In genomic region chr5:181052928-181053759, GRCh38 we compare ENCODE assay signal across 1 cellular context.
TF ChIP-seq lines count a peak whose summit lies in the region.

No MANE protein-coding gene starts in this region.

TF ChIP-seq in K562, 482 proteins besides CTCF, POLR2A, EP300 and RAD21 (continued from another document and continues in another):
- TF ChIP-seq NKRF (IDR thresholded peaks at IDR 0.05; ENCODE audit: borderline replicate concordance) (no peak), ATF4 (CRISPR knock-in tag; IDR thresholded peaks at IDR 0.05) (no peak), NFE2 (IDR thresholded peaks at IDR 0.05; ENCODE audit: low read depth) (no peak), ZNF431 (CRISPR knock-in tag; IDR thresholded peaks at IDR 0.05) (0 out of 2 replicates have a peak, but pooled peaks have one; percentile 41), TBP (optimal IDR thresholded peaks at IDR 0.05; ENCODE audit: low read depth, low read length) (no peak), BCL6 (CRISPR knock-in tag; IDR thresholded peaks at IDR 0.05) (no peak), RHOXF2B (CRISPR knock-in tag; conservative IDR thresholded peaks at IDR 0.05) (no peak), HIVEP1 (CRISPR knock-in tag; IDR thresholded peaks at IDR 0.05) (no peak), GABPA (tag; conservative IDR thresholded peaks at IDR 0.05; ENCODE audit: low read depth) (peak; percentile 53), HNRNPLL (IDR thresholded peaks at IDR 0.05; ENCODE audit: low read depth, low read length, poor library complexity, severe bottlenecking) (peak; percentile 90), LARP7 (IDR thresholded peaks at IDR 0.05) (no peak), VEZF1 (CRISPR knock-in tag; IDR thresholded peaks at IDR 0.05) (peak; percentile 86), ZKSCAN8 (CRISPR knock-in tag; IDR thresholded peaks at IDR 0.05) (peak; percentile 19; the same call in 1 of the 2 replicates), ZNF134 (CRISPR knock-in tag; conservative IDR thresholded peaks at IDR 0.05) (no peak), NR0B1 (IDR thresholded peaks at IDR 0.05; ENCODE audit: partially characterized antibody) (no peak), CHD1 (IDR thresholded peaks at IDR 0.05; ENCODE audit: low read length) (no peak), HES1 (IDR thresholded peaks at IDR 0.05; ENCODE audit: low read depth) (no peak), TCFL5 (CRISPR knock-in tag; conservative IDR thresholded peaks at IDR 0.05) (no peak), ETS2 (tag; IDR thresholded peaks at IDR 0.05; ENCODE audit: borderline replicate concordance, poor library complexity, severe bottlenecking) (no peak), RB1 (IDR thresholded peaks at IDR 0.05; ENCODE audit: low read depth) (no peak), HLTF (IDR thresholded peaks at IDR 0.05) (no peak), MTA2 (IDR thresholded peaks at IDR 0.05; ENCODE audit: low read depth) (no peak), ZNF57 (CRISPR knock-in tag; IDR thresholded peaks at IDR 0.05) (no peak), TCF7 (IDR thresholded peaks at IDR 0.05; ENCODE audit: borderline replicate concordance) (no peak), ESRRB (CRISPR knock-in tag; IDR thresholded peaks at IDR 0.05; ENCODE audit: borderline replicate concordance) (no peak), ZSCAN32 (CRISPR knock-in tag; IDR thresholded peaks at IDR 0.05) (no peak), MXI1 (IDR thresholded peaks at IDR 0.05; ENCODE audit: low read depth, low read length) (no peak), ZBED1 (IDR thresholded peaks at IDR 0.05) (no peak), ASH1L (IDR thresholded peaks at IDR 0.05; ENCODE audit: borderline replicate concordance, low read depth, partially characterized antibody) (no peak), ZNF780A (CRISPR knock-in tag; IDR thresholded peaks at IDR 0.05) (no peak), RUNX1 (IDR thresholded peaks at IDR 0.05; ENCODE audit: low read depth) (no peak), DPF2 (IDR thresholded peaks at IDR 0.05) (no peak), HMGN3 (IDR thresholded peaks at IDR 0.05; ENCODE audit: borderline replicate concordance, extremely low read depth, insufficient read length, low read depth, low read length) (no peak), SIX5 (IDR thresholded peaks at IDR 0.05; ENCODE audit: borderline replicate concordance in 1 of 2, insufficient read depth in 1 of 2, low read depth in 1 of 2, low read length in 2 of 2) (no peak), RBM39 (optimal IDR thresholded peaks at IDR 0.05; ENCODE audit: low read depth, low read length) (no peak), ZNF76 (CRISPR knock-in tag; IDR thresholded peaks at IDR 0.05; ENCODE audit: borderline replicate concordance) (no peak), STAG1 (CRISPR knock-in tag; IDR thresholded peaks at IDR 0.05; ENCODE audit: borderline replicate concordance) (no peak), ELF2 (CRISPR knock-in tag; IDR thresholded peaks at IDR 0.05) (0 out of 2 replicates have a peak, but pooled peaks have one; percentile 32), CTBP1 (IDR thresholded peaks at IDR 0.05; ENCODE audit: borderline replicate concordance) (peak; percentile 61), MTA1 (IDR thresholded peaks at IDR 0.05; ENCODE audit: borderline replicate concordance) (no peak), MYNN (IDR thresholded peaks at IDR 0.05) (no peak), MYNN (CRISPR knock-in tag; IDR thresholded peaks at IDR 0.05) (no peak), MED1 (CRISPR knock-in tag; IDR thresholded peaks at IDR 0.05; ENCODE audit: borderline replicate concordance) (no peak), CREM (IDR thresholded peaks at IDR 0.05; ENCODE audit: low read depth) (no peak), IRF2 (CRISPR knock-in tag; IDR thresholded peaks at IDR 0.05) (no peak), SMARCA4 (IDR thresholded peaks at IDR 0.05) (no peak), CBX3 (IDR thresholded peaks at IDR 0.05; ENCODE audit: borderline replicate concordance in 1 of 2, low read length in 2 of 2) (no peak), TAF15 (IDR thresholded peaks at IDR 0.05; ENCODE audit: low read depth, low read length) (no peak), NR2F6 (CRISPR knock-in tag; IDR thresholded peaks at IDR 0.05) (no peak), SAP30 (IDR thresholded peaks at IDR 0.05; ENCODE audit: borderline replicate concordance, insufficient read depth, low read depth, low read length, poor library complexity, severe bottlenecking) (no peak), NFYB (IDR thresholded peaks at IDR 0.05; ENCODE audit: extremely low read depth, insufficient read length) (no peak), SMAD4 (CRISPR knock-in tag; conservative IDR thresholded peaks at IDR 0.05) (0 out of 2 replicates have a peak, but pooled peaks have one; percentile 1), TFE3 (CRISPR knock-in tag; IDR thresholded peaks at IDR 0.05) (no peak)
- TF ChIP-seq, protein P1, sequence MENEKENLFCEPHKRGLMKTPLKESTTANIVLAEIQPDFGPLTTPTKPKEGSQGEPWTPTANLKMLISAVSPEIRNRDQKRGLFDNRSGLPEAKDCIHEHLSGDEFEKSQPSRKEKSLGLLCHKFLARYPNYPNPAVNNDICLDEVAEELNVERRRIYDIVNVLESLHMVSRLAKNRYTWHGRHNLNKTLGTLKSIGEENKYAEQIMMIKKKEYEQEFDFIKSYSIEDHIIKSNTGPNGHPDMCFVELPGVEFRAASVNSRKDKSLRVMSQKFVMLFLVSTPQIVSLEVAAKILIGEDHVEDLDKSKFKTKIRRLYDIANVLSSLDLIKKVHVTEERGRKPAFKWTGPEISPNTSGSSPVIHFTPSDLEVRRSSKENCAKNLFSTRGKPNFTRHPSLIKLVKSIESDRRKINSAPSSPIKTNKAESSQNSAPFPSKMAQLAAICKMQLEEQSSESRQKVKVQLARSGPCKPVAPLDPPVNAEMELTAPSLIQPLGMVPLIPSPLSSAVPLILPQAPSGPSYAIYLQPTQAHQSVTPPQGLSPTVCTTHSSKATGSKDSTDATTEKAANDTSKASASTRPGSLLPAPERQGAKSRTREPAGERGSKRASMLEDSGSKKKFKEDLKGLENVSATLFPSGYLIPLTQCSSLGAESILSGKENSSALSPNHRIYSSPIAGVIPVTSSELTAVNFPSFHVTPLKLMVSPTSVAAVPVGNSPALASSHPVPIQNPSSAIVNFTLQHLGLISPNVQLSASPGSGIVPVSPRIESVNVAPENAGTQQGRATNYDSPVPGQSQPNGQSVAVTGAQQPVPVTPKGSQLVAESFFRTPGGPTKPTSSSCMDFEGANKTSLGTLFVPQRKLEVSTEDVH (IDR thresholded peaks at IDR 0.05; ENCODE audit: low read depth, partially characterized antibody) = no peak
- TF ChIP-seq, protein P2, sequence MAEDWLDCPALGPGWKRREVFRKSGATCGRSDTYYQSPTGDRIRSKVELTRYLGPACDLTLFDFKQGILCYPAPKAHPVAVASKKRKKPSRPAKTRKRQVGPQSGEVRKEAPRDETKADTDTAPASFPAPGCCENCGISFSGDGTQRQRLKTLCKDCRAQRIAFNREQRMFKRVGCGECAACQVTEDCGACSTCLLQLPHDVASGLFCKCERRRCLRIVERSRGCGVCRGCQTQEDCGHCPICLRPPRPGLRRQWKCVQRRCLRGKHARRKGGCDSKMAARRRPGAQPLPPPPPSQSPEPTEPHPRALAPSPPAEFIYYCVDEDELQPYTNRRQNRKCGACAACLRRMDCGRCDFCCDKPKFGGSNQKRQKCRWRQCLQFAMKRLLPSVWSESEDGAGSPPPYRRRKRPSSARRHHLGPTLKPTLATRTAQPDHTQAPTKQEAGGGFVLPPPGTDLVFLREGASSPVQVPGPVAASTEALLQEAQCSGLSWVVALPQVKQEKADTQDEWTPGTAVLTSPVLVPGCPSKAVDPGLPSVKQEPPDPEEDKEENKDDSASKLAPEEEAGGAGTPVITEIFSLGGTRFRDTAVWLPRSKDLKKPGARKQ (CRISPR knock-in tag; IDR thresholded peaks at IDR 0.05) = no peak
- TF ChIP-seq, protein P3, sequence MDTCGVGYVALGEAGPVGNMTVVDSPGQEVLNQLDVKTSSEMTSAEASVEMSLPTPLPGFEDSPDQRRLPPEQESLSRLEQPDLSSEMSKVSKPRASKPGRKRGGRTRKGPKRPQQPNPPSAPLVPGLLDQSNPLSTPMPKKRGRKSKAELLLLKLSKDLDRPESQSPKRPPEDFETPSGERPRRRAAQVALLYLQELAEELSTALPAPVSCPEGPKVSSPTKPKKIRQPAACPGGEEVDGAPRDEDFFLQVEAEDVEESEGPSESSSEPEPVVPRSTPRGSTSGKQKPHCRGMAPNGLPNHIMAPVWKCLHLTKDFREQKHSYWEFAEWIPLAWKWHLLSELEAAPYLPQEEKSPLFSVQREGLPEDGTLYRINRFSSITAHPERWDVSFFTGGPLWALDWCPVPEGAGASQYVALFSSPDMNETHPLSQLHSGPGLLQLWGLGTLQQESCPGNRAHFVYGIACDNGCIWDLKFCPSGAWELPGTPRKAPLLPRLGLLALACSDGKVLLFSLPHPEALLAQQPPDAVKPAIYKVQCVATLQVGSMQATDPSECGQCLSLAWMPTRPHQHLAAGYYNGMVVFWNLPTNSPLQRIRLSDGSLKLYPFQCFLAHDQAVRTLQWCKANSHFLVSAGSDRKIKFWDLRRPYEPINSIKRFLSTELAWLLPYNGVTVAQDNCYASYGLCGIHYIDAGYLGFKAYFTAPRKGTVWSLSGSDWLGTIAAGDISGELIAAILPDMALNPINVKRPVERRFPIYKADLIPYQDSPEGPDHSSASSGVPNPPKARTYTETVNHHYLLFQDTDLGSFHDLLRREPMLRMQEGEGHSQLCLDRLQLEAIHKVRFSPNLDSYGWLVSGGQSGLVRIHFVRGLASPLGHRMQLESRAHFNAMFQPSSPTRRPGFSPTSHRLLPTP (IDR thresholded peaks at IDR 0.05; ENCODE audit: borderline replicate concordance, extremely low read depth, insufficient read length) = no peak
